Comparison of ENCODE assay signal across 11 cellular contexts in genomic region chr14:24277606-24278321, GRCh38. TPM values are rescaled to one million over a fixed set of nuclear protein-coding genes. Genes with fewer than 3 reads are reported as not detected.
DNase-seq lines count a peak whose midpoint lies in the region; ATAC-seq lines count a peak whose summit lies in the region.
"Had no signal": no experiment of that assay in that cellular context is flagged by ENCODE, and none has a peak within 500 bp of the region (broad histone marks: within the 10 kb centered on the region; RNA-seq: fewer than 3 reads in every experiment).

No MANE protein-coding gene starts in this region.

- DNase-seq in Ammon's horn (ENCODE audit: low spot score) = peak; percentile 55
- DNase-seq in naive thymus-derived CD4-positive, alpha-beta T cell = no peak
- no peak for DNase-seq in effector memory CD8-positive, alpha-beta T cell
- DNase-seq in putamen (ENCODE audit: low spot score) = no peak
- no peak for DNase-seq in ACHN
- DNase-seq: gastrocnemius medialis had no signal

- H3K27me3 Mint-ChIP-seq in IgD-negative memory B cell = peaks cover 3% of the 10 kb centered on the region
- H3K27me3 Mint-ChIP-seq in activated T-helper 17 cell treated with anti-CD3 and anti-CD28 coated beads, Interleukin-2, amount 50 U/mL, for 72 hours = no peaks in the 10 kb centered on the region
- H3K27me3 Mint-ChIP-seq in naive thymus-derived CD4-positive, alpha-beta T cell = no peaks in the 10 kb centered on the region
- no peaks in the 10 kb centered on the region for H3K27me3 Mint-ChIP-seq in effector memory CD8-positive, alpha-beta T cell
- H3K27me3 Mint-ChIP-seq: CD8-positive, alpha-beta memory T cell had no signal

- H3K4me3 Mint-ChIP-seq in IgD-negative memory B cell = peak overlapping the region in 3 of 4 donors; percentile 36 to 79 (median 75)
- peak overlapping the region; percentile 41 for H3K4me3 Mint-ChIP-seq in activated T-helper 17 cell treated with anti-CD3 and anti-CD28 coated beads, Interleukin-2, amount 50 U/mL, for 72 hours
- no peak overlapping the region for H3K4me3 Mint-ChIP-seq in naive thymus-derived CD4-positive, alpha-beta T cell
- H3K4me3 Mint-ChIP-seq in effector memory CD8-positive, alpha-beta T cell = no peak overlapping the region
- H3K4me3 Mint-ChIP-seq: CD8-positive, alpha-beta memory T cell had no signal

- H3K9me3 ChIP-seq in naive thymus-derived CD4-positive, alpha-beta T cell (ENCODE audit: control insufficient read depth in 2 of 3, low read length in 3 of 3) = no peaks in the 10 kb centered on the region
- H3K9me3 ChIP-seq: gastrocnemius medialis had no signal

- H3K4me1 Mint-ChIP-seq in IgD-negative memory B cell = peaks cover 54 to 66% (median 55%) of the 10 kb centered on the region in 3 donors
- peaks cover 48% of the 10 kb centered on the region for H3K4me1 Mint-ChIP-seq in activated T-helper 17 cell treated with anti-CD3 and anti-CD28 coated beads, Interleukin-2, amount 50 U/mL, for 72 hours
- peaks cover 46 to 56% (median 48%) of the 10 kb centered on the region in 7 donors for H3K4me1 Mint-ChIP-seq in naive thymus-derived CD4-positive, alpha-beta T cell
- H3K4me1 Mint-ChIP-seq in effector memory CD8-positive, alpha-beta T cell (ENCODE audit: low read depth in 2 of 2) = peaks cover 14 to 15% of the 10 kb centered on the region in 2 donors

- H3K27ac Mint-ChIP-seq in IgD-negative memory B cell = peak overlapping the region; percentile 89 to 95 (median 90)
- H3K27ac Mint-ChIP-seq in activated T-helper 17 cell treated with anti-CD3 and anti-CD28 coated beads, Interleukin-2, amount 50 U/mL, for 72 hours = peak overlapping the region; percentile 9
- peak overlapping the region in 4 of 9 donors; percentile 38 to 85 (median 70) for H3K27ac Mint-ChIP-seq in naive thymus-derived CD4-positive, alpha-beta T cell
- H3K27ac Mint-ChIP-seq in effector memory CD8-positive, alpha-beta T cell = peak overlapping the region in 1 of 2 donors; percentile 27

- H3K36me3 ChIP-seq in naive thymus-derived CD4-positive, alpha-beta T cell (ENCODE audit: control insufficient read depth in 2 of 3, insufficient read depth in 3 of 3, low read length in 3 of 3) = no peaks in the 10 kb centered on the region
- H3K36me3 ChIP-seq: gastrocnemius medialis had no signal

- no peak for ATAC-seq in activated T-helper 17 cell treated with anti-CD3 and anti-CD28 coated beads, Interleukin-2, amount 50 U/mL, for 72 hours (replicated peaks)
- ATAC-seq in naive thymus-derived CD4-positive, alpha-beta T cell = peak; percentile 59
- ATAC-seq in effector memory CD8-positive, alpha-beta T cell (replicated peaks) = no peak
- ATAC-seq in HG03097 (IDR thresholded peaks at IDR 0.05; ENCODE audit: low FRiP score, unreplicated experiment) = no peak
- ATAC-seq: gastrocnemius medialis had no signal

- H3K4me3 ChIP-seq in naive thymus-derived CD4-positive, alpha-beta T cell (ENCODE audit: low read length) = no peak overlapping the region
- H3K4me3 ChIP-seq: coronary artery, gastrocnemius medialis had no signal

- no peak overlapping the region for H3K27ac ChIP-seq in naive thymus-derived CD4-positive, alpha-beta T cell (ENCODE audit: low read depth, low read length)
- H3K27ac ChIP-seq: gastrocnemius medialis had no signal

- peaks cover 3% of the 10 kb centered on the region for H3K36me3 Mint-ChIP-seq in IgD-negative memory B cell
- no peaks in the 10 kb centered on the region for H3K36me3 Mint-ChIP-seq in activated T-helper 17 cell treated with anti-CD3 and anti-CD28 coated beads, Interleukin-2, amount 50 U/mL, for 72 hours (ENCODE audit: low read depth)
- H3K36me3 Mint-ChIP-seq in naive thymus-derived CD4-positive, alpha-beta T cell = peaks cover 0 to 6% (median 0%) of the 10 kb centered on the region in 5 donors
- H3K36me3 Mint-ChIP-seq in effector memory CD8-positive, alpha-beta T cell (ENCODE audit: insufficient read depth) = peaks cover 2% of the 10 kb centered on the region

- no peaks in the 10 kb centered on the region for H3K27me3 ChIP-seq in naive thymus-derived CD4-positive, alpha-beta T cell (ENCODE audit: control insufficient read depth in 2 of 2, insufficient read depth in 2 of 2, low read length in 2 of 2)
- H3K27me3 ChIP-seq: gastrocnemius medialis had no signal

- peaks cover 0 to 5% (median 0%) of the 10 kb centered on the region in 3 donors for H3K9me3 Mint-ChIP-seq in IgD-negative memory B cell
- H3K9me3 Mint-ChIP-seq in activated T-helper 17 cell treated with anti-CD3 and anti-CD28 coated beads, Interleukin-2, amount 50 U/mL, for 72 hours = peaks cover 3% of the 10 kb centered on the region
- H3K9me3 Mint-ChIP-seq in naive thymus-derived CD4-positive, alpha-beta T cell = peaks cover 0 to 3% (median 0%) of the 10 kb centered on the region in 11 donors
- H3K9me3 Mint-ChIP-seq in effector memory CD8-positive, alpha-beta T cell = no peaks in the 10 kb centered on the region
- H3K9me3 Mint-ChIP-seq: CD8-positive, alpha-beta memory T cell had no signal

- intact Hi-C loops in naive thymus-derived CD4-positive, alpha-beta T cell (cut with micrococcal nuclease) = no loop called here

- CTCF ChIA-PET in naive thymus-derived CD4-positive, alpha-beta T cell (lab: Charles Lee) = interaction anchor here (0.7 kb wide), 2 partner anchors 19 to 29 kb away, joined by 3 to 4 read pairs; no protein-coding TSS in a partner anchor

- peaks cover 7 to 27% of the 10 kb centered on the region in 2 donors for H3K4me1 ChIP-seq in naive thymus-derived CD4-positive, alpha-beta T cell (ENCODE audit: control insufficient read depth in 2 of 2, insufficient read depth in 2 of 2, low read length in 2 of 2)

- POLR2A ChIA-PET in naive thymus-derived CD4-positive, alpha-beta T cell (lab: Charles Lee) = interaction anchor here (0.5 to 1.5 kb wide), 5 partner anchors 20 to 163 kb away, joined by 3 to 4 read pairs (median 3); partner anchors contain the start of genes DCAF11, DHRS1, NOP9 and NRL

- in situ Hi-C loops in ACHN (cut with HindIII; ENCODE audit: low pct_ligation_motif_present, low pct_unique_long_range_greater_than_20kb, low sequenced_read_pairs) = no loop called here

RNA-seq across cellular contexts. Expression of gene RABGGTA, which starts 6.4 kb away (rescaled TPM):
- 37.9 TPM for polyA plus RNA-seq in IgD-negative memory B cell
- 10 to 100 TPM; 61.0 to 68.3 TPM for total RNA-seq in activated T-helper 17 cell treated with anti-CD3 and anti-CD28 coated beads, Interleukin-2, amount 50 U/mL, for 72 hours
- total RNA-seq in naive thymus-derived CD4-positive, alpha-beta T cell = 10 to 100 TPM; 49.7 to 76.5 (median 55.5) TPM
- polyA plus RNA-seq in naive thymus-derived CD4-positive, alpha-beta T cell = 10 to 100 TPM; 17.9 to 36.3 TPM

RNA-seq across cellular contexts. Expression of gene TGM1, which starts 14.8 kb away (rescaled TPM):
- not detected for polyA plus RNA-seq in IgD-negative memory B cell
- 10 to 100 TPM; 16.1 to 18.2 TPM for total RNA-seq in activated T-helper 17 cell treated with anti-CD3 and anti-CD28 coated beads, Interleukin-2, amount 50 U/mL, for 72 hours
- total RNA-seq in naive thymus-derived CD4-positive, alpha-beta T cell = 10 to 100 TPM in 1 of 5 experiments, 1 to 10 TPM in 4; 4.8 to 12.9 (median 7.1) TPM
- not detected for polyA plus RNA-seq in naive thymus-derived CD4-positive, alpha-beta T cell
- polyA plus RNA-seq: CD8-positive, alpha-beta memory T cell had no signal

RNA-seq across cellular contexts. Expression of gene DHRS1, which starts 21.8 kb away (rescaled TPM):
- polyA plus RNA-seq in IgD-negative memory B cell = 27.3 TPM
- 10 to 100 TPM; 12.6 to 14.2 TPM for total RNA-seq in activated T-helper 17 cell treated with anti-CD3 and anti-CD28 coated beads, Interleukin-2, amount 50 U/mL, for 72 hours
- total RNA-seq in naive thymus-derived CD4-positive, alpha-beta T cell = 10 to 100 TPM; 25.2 to 37.0 (median 33.3) TPM
- polyA plus RNA-seq in naive thymus-derived CD4-positive, alpha-beta T cell = 10 to 100 TPM; 21.3 to 38.4 TPM

RNA-seq across cellular contexts. Expression of gene NOP9, which starts 21.9 kb away (rescaled TPM):
- polyA plus RNA-seq in IgD-negative memory B cell = 1.6 TPM
- total RNA-seq in activated T-helper 17 cell treated with anti-CD3 and anti-CD28 coated beads, Interleukin-2, amount 50 U/mL, for 72 hours = 10 to 100 TPM; 21.2 to 42.2 TPM
- total RNA-seq in naive thymus-derived CD4-positive, alpha-beta T cell = 10 to 100 TPM; 22.7 to 39.5 (median 29.8) TPM
- 1 to 10 TPM; 1.7 to 1.8 TPM for polyA plus RNA-seq in naive thymus-derived CD4-positive, alpha-beta T cell

RNA-seq across cellular contexts. Expression of gene CIDEB, which starts 30.0 kb away (rescaled TPM):
- 19.2 TPM for polyA plus RNA-seq in IgD-negative memory B cell
- 10 to 100 TPM; 14.9 to 28.1 TPM for total RNA-seq in activated T-helper 17 cell treated with anti-CD3 and anti-CD28 coated beads, Interleukin-2, amount 50 U/mL, for 72 hours
- total RNA-seq in naive thymus-derived CD4-positive, alpha-beta T cell = 10 to 100 TPM; 16.4 to 31.5 (median 22.7) TPM
- 10 to 100 TPM; 18.7 to 19.3 TPM for polyA plus RNA-seq in naive thymus-derived CD4-positive, alpha-beta T cell

Comparison
In these comparisons a context has a peak if more than half of its experiments do, and no peak if none do; other contexts are left out.
1. H3K4me3 Mint-ChIP-seq: peak in IgD-negative memory B cell (3 of 4) and activated T-helper 17 cell treated with anti-CD3 and anti-CD28 coated beads, Interleukin-2, amount 50 U/mL, for 72 hours (single experiment); none in naive thymus-derived CD4-positive, alpha-beta T cell (0 of 10) and effector memory CD8-positive, alpha-beta T cell (0 of 2).